Comparison of ENCODE assay signal across 33 cellular contexts in genomic region chr21:35521293-35521692, GRCh38.
"Had no signal": no experiment of that assay in that cellular context is flagged by ENCODE, and none has a peak within 500 bp of the region (broad histone marks: within the 10 kb centered on the region; RNA-seq: fewer than 3 reads in every experiment).

No MANE protein-coding gene starts in this region.

- H3K27ac Mint-ChIP-seq: activated naive CD8-positive, alpha-beta T cell; activated T-helper 2 cell treated with anti-CD3 and anti-CD28 coated beads, Interferon-gamma antibody, Interleukin-2, Interleukin-4, amounts not matched to agents 10 μg/mL and 5 μg/mL and 100 μg/mL, durations not matched to agents 14 hours and 24 hours and 36 hours; naive thymus-derived CD4-positive, alpha-beta T cell; stimulated activated naive B cell treated with anti-CD40 and anti-IgM and Interleukin-4, amounts not matched to agents 10 μg/mL and 1 μg/mL and 100 μg/mL, for 72 hours; T-cell; T-helper 2 cell treated with Interferon-gamma antibody and Interleukin-4, amounts not matched to agents 5 μg/mL and 100 μg/mL, for 36 hours had no signal

- H3K36me3 ChIP-seq: sigmoid colon, stomach, thyroid gland, upper lobe of left lung, vagina had no signal

- H3K36me3 Mint-ChIP-seq: activated naive CD8-positive, alpha-beta T cell; stimulated activated naive B cell treated with anti-CD40 and anti-IgM and Interleukin-4, amounts not matched to agents 10 μg/mL and 1 μg/mL and 100 μg/mL, for 72 hours; T-cell had no signal

- DNase-seq: activated CD4-positive, alpha-beta T cell treated with anti-CD3 and anti-CD28 coated beads for 48 hours; activated CD4-positive, alpha-beta T cell treated with anti-CD3 and anti-CD28 coated beads, Interleukin-2, amount 50 U/mL, for 48 hours; activated CD8-positive, alpha-beta memory T cell treated with anti-CD3 and anti-CD28 coated beads for 24 hours; activated T-cell treated with anti-CD3 and anti-CD28 coated beads, Interleukin-2, amount 50 U/mL, for 1 hour; aorta; body of pancreas; dermis blood vessel endothelial cell; effector CD4-positive, alpha-beta T cell; glutamatergic neuron; midbrain; naive thymus-derived CD4-positive, alpha-beta T cell; nucleus accumbens; psoas muscle; sigmoid colon; small intestine; stimulated activated CD4-positive, alpha-beta T cell treated with anti-CD3 and anti-CD28 coated beads, Interleukin-1b, Interleukin-23, amount 100 ng/mL, for 48 hours; stimulated activated CD4-positive, alpha-beta T cell treated with anti-CD3 and anti-CD28 coated beads, Interleukin-4, amount 100 ng/mL, for 4 hours; stimulated activated CD8-positive, alpha-beta memory T cell treated with anti-CD3 and anti-CD28 coated beads, Interleukin-4, amount 100 ng/mL, for 48 hours; stimulated activated naive B cell treated with anti-CD40 and anti-IgM and Interleukin-4, amounts not matched to agents 10 μg/mL and 1 μg/mL and 100 μg/mL, for 72 hours; stomach; T-cell; thyroid gland had no signal

- H3K27me3 ChIP-seq: body of pancreas, hepatocyte, stomach, thyroid gland, upper lobe of left lung, vagina had no signal

- H3K4me1 ChIP-seq: parathyroid adenoma, psoas muscle, sigmoid colon, stomach, thyroid gland, upper lobe of left lung, vagina had no signal

- H3K9me3 ChIP-seq: body of pancreas, psoas muscle, sigmoid colon, stomach, thyroid gland, upper lobe of left lung, vagina had no signal

- H3K9me3 Mint-ChIP-seq: activated T-helper 2 cell treated with anti-CD3 and anti-CD28 coated beads, Interferon-gamma antibody, Interleukin-2, Interleukin-4, amounts not matched to agents 10 μg/mL and 5 μg/mL and 100 μg/mL, durations not matched to agents 14 hours and 24 hours and 36 hours; naive thymus-derived CD4-positive, alpha-beta T cell; stimulated activated naive B cell treated with anti-CD40 and anti-IgM and Interleukin-4, amounts not matched to agents 10 μg/mL and 1 μg/mL and 100 μg/mL, for 72 hours; T-cell; T-helper 2 cell treated with Interferon-gamma antibody and Interleukin-4, amounts not matched to agents 5 μg/mL and 100 μg/mL, for 36 hours had no signal

- H3K4me3 Mint-ChIP-seq: activated naive CD8-positive, alpha-beta T cell; naive thymus-derived CD4-positive, alpha-beta T cell; stimulated activated naive B cell treated with anti-CD40 and anti-IgM and Interleukin-4, amounts not matched to agents 10 μg/mL and 1 μg/mL and 100 μg/mL, for 72 hours; T-cell; T-helper 2 cell treated with Interferon-gamma antibody and Interleukin-4, amounts not matched to agents 5 μg/mL and 100 μg/mL, for 36 hours had no signal

- H3K4me3 ChIP-seq: body of pancreas, hepatocyte, psoas muscle, sigmoid colon, stomach, thyroid gland, upper lobe of left lung, vagina had no signal

- H3K9ac ChIP-seq: parathyroid adenoma had no signal

- FAIRE-seq: colon, endometrium, frontal cortex, small intestine had no signal

- H3K27me3 Mint-ChIP-seq: activated naive CD8-positive, alpha-beta T cell; naive thymus-derived CD4-positive, alpha-beta T cell had no signal

- ATAC-seq: activated CD4-positive, CD25-positive, alpha-beta regulatory T cell treated with anti-CD3 and anti-CD28 coated beads, Interleukin-2, amount 50 U/mL, for 24 hours; body of pancreas; naive thymus-derived CD4-positive, alpha-beta T cell; psoas muscle; stimulated activated naive B cell treated with anti-CD40 and anti-IgM and Interleukin-4, amounts not matched to agents 10 μg/mL and 1 μg/mL and 100 μg/mL, for 72 hours; T-cell had no signal

- H3K27ac ChIP-seq: body of pancreas, hepatocyte, parathyroid adenoma, psoas muscle, sigmoid colon, stomach, thyroid gland, upper lobe of left lung, vagina had no signal

- H3K79me2 ChIP-seq: hepatocyte, parathyroid adenoma had no signal

- H3K4me2 ChIP-seq: hepatocyte had no signal

- H2AFZ ChIP-seq: hepatocyte, parathyroid adenoma had no signal
